In the genomic region with DNA sequence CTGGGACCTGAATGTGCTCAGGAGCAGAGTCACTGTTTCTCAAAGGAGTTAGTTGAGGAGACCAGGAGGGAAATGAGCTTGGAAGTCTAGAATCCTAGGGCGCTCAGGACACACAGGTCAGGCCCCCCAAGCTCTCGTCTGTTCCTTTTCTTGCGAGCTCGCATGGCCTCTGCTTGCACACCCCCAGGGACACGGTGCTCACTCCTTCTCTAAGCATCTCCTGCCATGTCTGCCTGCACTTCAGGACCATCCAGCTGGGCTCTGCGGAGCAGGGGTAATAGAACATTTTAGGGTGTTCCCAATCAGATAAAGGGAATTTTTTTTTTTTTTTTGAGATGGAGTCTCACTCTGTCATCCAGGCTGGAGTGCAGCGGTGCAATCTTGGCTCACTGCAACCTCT, we compare ENCODE assay signal across 23 cellular contexts.
A peak's percentile ranks its signal among the peaks of the same experiment; 100 is the strongest.
DNase-seq lines count a peak whose midpoint lies in the region; ATAC-seq, FAIRE-seq and TF ChIP-seq lines count a peak whose summit lies in the region.
"Had no signal": no experiment of that assay in that cellular context is flagged by ENCODE, and none has a peak within 500 bp of the region (broad histone marks: within the 10 kb centered on the region; RNA-seq: fewer than 3 reads in every experiment).

No MANE protein-coding gene starts in this region.

- TF ChIP-seq CTCF in right lobe of liver (IDR thresholded peaks at IDR 0.05) (no peak), HepG2 (CRISPR knock-in tag; IDR thresholded peaks at IDR 0.05) (no peak), kidney (IDR thresholded peaks at IDR 0.05; ENCODE audit: borderline replicate concordance, extremely low read depth, insufficient read depth) (no peak)

- TF ChIP-seq EP300 in HepG2 (IDR thresholded peaks at IDR 0.05; ENCODE audit: low read depth in 2 of 2, low read length in 2 of 2), result no peak
- TF ChIP-seq EP300 in HepG2 (CRISPR knock-in tag; IDR thresholded peaks at IDR 0.05; ENCODE audit: borderline replicate concordance), result no peak

- peak in 2 of 3 donors; percentile 7 to 40 for DNase-seq in right lobe of liver
- DNase-seq in HepG2 (ENCODE audit: low spot score), result no peak
- peak; percentile 42 for DNase-seq in kidney
- DNase-seq in posterior vena cava (ENCODE audit: low spot score), result peak; percentile 42
- peak; percentile 13 to 21 for DNase-seq in aorta
- no peak for DNase-seq in DMS79 (lab: John Stamatoyannopoulos, UW)
- DNase-seq in NCI-H1092 (lab: John Stamatoyannopoulos, UW), result no peak
- DNase-seq: 8988T; ACHN; AML-193; BE2C; CD4-positive, alpha-beta T cell; DMS 273 treated with DMSO at 0.1 percent for 48 hours; GF-D8; GOT3; HFFc6 had no signal

- CTCF ChIA-PET in HepG2 (lab: Yijun Ruan, JAX; ENCODE audit: low intra/inter-chr PET ratio, low total read pairs), result no interaction called here

- H3K9me3 ChIP-seq in right lobe of liver, result no peaks in the 10 kb centered on the region
- H3K9me3 ChIP-seq in HepG2 (ENCODE audit: low read length), result no peaks in the 10 kb centered on the region
- H3K9me3 ChIP-seq in kidney (ENCODE audit: control insufficient read depth in 1 of 2, low read length in 2 of 2), result no peaks in the 10 kb centered on the region
- H3K9me3 ChIP-seq in aorta (ENCODE audit: control insufficient read depth, low read length), result peaks cover 1% of the 10 kb centered on the region
- H3K9me3 ChIP-seq: A549, BE2C, HAP-1 had no signal

- H3K79me2 ChIP-seq in HepG2 (ENCODE audit: insufficient read depth, low read length), result no peaks in the 10 kb centered on the region

- no peak for ATAC-seq in right lobe of liver
- ATAC-seq in HepG2, result no peak
- ATAC-seq in aorta (ENCODE audit: low FRiP score), result no peak
- ATAC-seq in GM19452 (IDR thresholded peaks at IDR 0.05; ENCODE audit: unreplicated experiment), result no peak
- ATAC-seq: A549 had no signal

- no peaks in the 10 kb centered on the region for H4K20me1 ChIP-seq in HepG2 (ENCODE audit: insufficient read depth, low read length)
- H4K20me1 ChIP-seq: BLaER1 treated with 17β-estradiol and CSF1 and Interleukin-3, amounts not matched to agents 10 nM and 100 nM had no signal

- H3K36me3 ChIP-seq in right lobe of liver, result no peaks in the 10 kb centered on the region
- no peaks in the 10 kb centered on the region for H3K36me3 ChIP-seq in HepG2 (replicated peaks in 1 of 2; ENCODE audit: control insufficient read depth in 1 of 2, insufficient read depth in 2 of 2, low read length in 2 of 2)
- no peaks in the 10 kb centered on the region for H3K36me3 ChIP-seq in kidney (ENCODE audit: control insufficient read depth in 1 of 2, insufficient read depth in 2 of 2, low read length in 2 of 2)
- H3K36me3 ChIP-seq in aorta (ENCODE audit: control insufficient read depth in 1 of 2, insufficient read depth in 2 of 2, low read length in 1 of 2), result no peaks in the 10 kb centered on the region
- H3K36me3 ChIP-seq: BE2C; BLaER1 treated with 17β-estradiol and CSF1 and Interleukin-3, amounts not matched to agents 10 nM and 100 nM; HAP-1 had no signal

- no peak for TF ChIP-seq POLR2A in right lobe of liver (IDR thresholded peaks at IDR 0.05)
- TF ChIP-seq POLR2A in HepG2 (IDR thresholded peaks at IDR 0.05; ENCODE audit: insufficient read depth in 1 of 2, low read depth in 2 of 2, low read length in 2 of 2), result no peak

- POLR2A ChIA-PET in HepG2 (lab: Yijun Ruan, JAX), result no interaction called here

- H3K9ac ChIP-seq in HepG2 (ENCODE audit: insufficient read depth, low read depth, low read length) (no peak overlapping the region), kidney (ENCODE audit: low read length in 2 of 2) (no peak overlapping the region)
- H3K9ac ChIP-seq: BLaER1 treated with 17β-estradiol and CSF1 and Interleukin-3, amounts not matched to agents 10 nM and 100 nM had no signal

- no TSS peak for BruUV-seq in HepG2 (replicated peaks; lab: Mats Ljungman, UMichigan)

- no peak overlapping the region for H2AFZ ChIP-seq in HepG2 (ENCODE audit: low read length)

- H3K4me2 ChIP-seq in HepG2 (ENCODE audit: low read depth, low read length), result no peak overlapping the region
- H3K4me2 ChIP-seq: A549 had no signal

- intact Hi-C loops in right lobe of liver (cut with DNase I) (no loop called here), HepG2 (cut with micrococcal nuclease; ENCODE audit: unreplicated experiment) (no loop called here), kidney (cut with DNase I) (no loop called here), posterior vena cava (cut with DNase I) (no loop called here), aorta (cut with DNase I) (no loop called here)

- H3K27ac ChIP-seq in right lobe of liver (no peak overlapping the region), HepG2 (ENCODE audit: extremely low read length, insufficient read depth, low read length) (no peak overlapping the region), kidney (ENCODE audit: low read depth in 2 of 2, low read length in 2 of 2) (no peak overlapping the region), aorta (ENCODE audit: low read depth in 1 of 2, low read length in 2 of 2) (no peak overlapping the region)
- H3K27ac ChIP-seq: A549; BLaER1 treated with 17β-estradiol and CSF1 and Interleukin-3, amounts not matched to agents 10 nM and 100 nM had no signal

- H3K4me1 ChIP-seq in right lobe of liver, result peaks cover 0 to 14% (median 6%) of the 10 kb centered on the region in 4 donors
- peaks cover 27% of the 10 kb centered on the region for H3K4me1 ChIP-seq in HepG2 (ENCODE audit: insufficient read depth, low read length)
- no peaks in the 10 kb centered on the region for H3K4me1 ChIP-seq in kidney (ENCODE audit: control insufficient read depth in 1 of 2, insufficient read depth in 1 of 2, low read depth in 1 of 2, low read length in 2 of 2)
- H3K4me1 ChIP-seq in aorta (ENCODE audit: control insufficient read depth in 1 of 2, insufficient read depth in 2 of 2, low read length in 2 of 2), result no peaks in the 10 kb centered on the region
- H3K4me1 ChIP-seq: A549, BE2C, HAP-1 had no signal

- H3K27me3 ChIP-seq in right lobe of liver (no peaks in the 10 kb centered on the region), HepG2 (ENCODE audit: control insufficient read depth in 1 of 2, insufficient read depth in 2 of 2, low read length in 2 of 2) (peaks cover 3 to 14% of the 10 kb centered on the region in 2 experiments; a peak in 1 of 5 replicates), aorta (ENCODE audit: control insufficient read depth in 1 of 2, insufficient read depth in 2 of 2, low read length in 1 of 2) (no peaks in the 10 kb centered on the region)
- H3K27me3 ChIP-seq: BE2C; BLaER1 treated with 17β-estradiol and CSF1 and Interleukin-3, amounts not matched to agents 10 nM and 100 nM had no signal

- H3K4me3 ChIP-seq in right lobe of liver (no peak overlapping the region), HepG2 (replicated peaks in 1 of 3; ENCODE audit: insufficient read depth in 1 of 3, low read depth in 2 of 3, low read length in 3 of 3) (no peak overlapping the region), kidney (ENCODE audit: low read length in 2 of 2) (no peak overlapping the region), aorta (ENCODE audit: low read length in 2 of 2) (no peak overlapping the region)
- H3K4me3 ChIP-seq: A549; BLaER1 treated with 17β-estradiol and CSF1 and Interleukin-3, amounts not matched to agents 10 nM and 100 nM; HAP-1 had no signal

- no peak for TF ChIP-seq RAD21 in HepG2 (CRISPR knock-in tag; IDR thresholded peaks at IDR 0.05)

- 100% methylated on average over 2 of the region's 7 CpGs for WGBS in right lobe of liver (ENCODE audit: insufficient coverage, low coverage, low lambda C conversion rate, missing lambda C conversion rate)
- 80% methylated on average over 7 of the region's 7 CpGs for WGBS in HepG2 (ENCODE audit: low lambda C conversion rate)
- 96 to 97% methylated on average over 7 of the region's 7 CpGs for WGBS in aorta, 2 donors

- FAIRE-seq in HepG2 (lab: Jason Lieb, UNC) (no peak), kidney (lab: Jason Lieb, UNC) (no peak)
- FAIRE-seq: A549, D721Med, GM12891, H54 had no signal

- in situ Hi-C loops in HepG2 (cut with HindIII; ENCODE audit: extremely low pct_ligation_motif_present, low pct_unique_long_range_greater_than_20kb), result no loop called here

TF ChIP-seq in HepG2, 621 proteins besides CTCF, POLR2A, EP300 and RAD21 (continues in another document):
- TF ChIP-seq ZNF205 (CRISPR knock-in tag; IDR thresholded peaks at IDR 0.05) (no peak), ZNF468 (CRISPR knock-in tag; IDR thresholded peaks at IDR 0.05) (no peak)
- TF ChIP-seq, protein P1, sequence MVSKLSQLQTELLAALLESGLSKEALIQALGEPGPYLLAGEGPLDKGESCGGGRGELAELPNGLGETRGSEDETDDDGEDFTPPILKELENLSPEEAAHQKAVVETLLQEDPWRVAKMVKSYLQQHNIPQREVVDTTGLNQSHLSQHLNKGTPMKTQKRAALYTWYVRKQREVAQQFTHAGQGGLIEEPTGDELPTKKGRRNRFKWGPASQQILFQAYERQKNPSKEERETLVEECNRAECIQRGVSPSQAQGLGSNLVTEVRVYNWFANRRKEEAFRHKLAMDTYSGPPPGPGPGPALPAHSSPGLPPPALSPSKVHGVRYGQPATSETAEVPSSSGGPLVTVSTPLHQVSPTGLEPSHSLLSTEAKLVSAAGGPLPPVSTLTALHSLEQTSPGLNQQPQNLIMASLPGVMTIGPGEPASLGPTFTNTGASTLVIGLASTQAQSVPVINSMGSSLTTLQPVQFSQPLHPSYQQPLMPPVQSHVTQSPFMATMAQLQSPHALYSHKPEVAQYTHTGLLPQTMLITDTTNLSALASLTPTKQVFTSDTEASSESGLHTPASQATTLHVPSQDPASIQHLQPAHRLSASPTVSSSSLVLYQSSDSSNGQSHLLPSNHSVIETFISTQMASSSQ (IDR thresholded peaks at IDR 0.05; ENCODE audit: low read depth), result no peak
- TF ChIP-seq, protein P1 (CRISPR knock-in tag; IDR thresholded peaks at IDR 0.05; ENCODE audit: borderline replicate concordance), result no peak

Comparison
In these comparisons a context has a peak if more than half of its experiments do, and no peak if none do; other contexts are left out.
1. DNase-seq: peak in right lobe of liver (2 of 3), kidney (single experiment), posterior vena cava (single experiment) and aorta (2 of 2); none in HepG2 (single experiment), DMS79 (single experiment) and NCI-H1092 (single experiment).